ENCODE assay signal across 8 cellular contexts in genomic region chr1:202967684-202968281, GRCh38. TPM values are rescaled to one million over a fixed set of nuclear protein-coding genes. Genes with fewer than 3 reads are reported as not detected.
DNase-seq lines count a peak whose midpoint lies in the region; ATAC-seq and TF ChIP-seq lines count a peak whose summit lies in the region.

No MANE protein-coding gene starts in this region.

- in situ Hi-C loops in mammary epithelial cell (cut with MboI; ENCODE audit: low sequenced_read_pairs in 2 of 2): no loop called here

- TF ChIP-seq CTCF in GM06990 (IDR thresholded peaks at IDR 0.05; ENCODE audit: insufficient read depth, low read length, poor library complexity, severe bottlenecking) (no peak), mammary epithelial cell (conservative IDR thresholded peaks at IDR 0.05 in 1 of 2, IDR thresholded peaks at IDR 0.05 in 1 of 2; ENCODE audit: extremely low read depth in 1 of 2, insufficient read depth in 1 of 2, low read depth in 1 of 2, low read length in 2 of 2) (no peak)

- peaks cover 13% of the 10 kb centered on the region for H3K79me2 ChIP-seq in mammary epithelial cell (ENCODE audit: insufficient read depth, low read length)

- H3K4me3 ChIP-seq in GM06990 (replicated peaks; ENCODE audit: low read depth, low read length) (peak overlapping the region; percentile 65), H7 (ENCODE audit: insufficient read depth, low read depth, low read length) (peak overlapping the region; percentile 57), mammary epithelial cell (replicated peaks in 1 of 3; ENCODE audit: insufficient read depth in 1 of 3, low read depth in 2 of 3, low read length in 3 of 3) (peak overlapping the region; percentile 46 to 54 (median 48)), subcutaneous abdominal adipose tissue (ENCODE audit: low read depth in 1 of 5, low read length in 5 of 5) (peak overlapping the region; percentile 65 to 83 (median 78))

- H3K27ac ChIP-seq in mammary epithelial cell (ENCODE audit: insufficient read depth, low read depth, low read length) (peak overlapping the region; percentile 12), subcutaneous abdominal adipose tissue (ENCODE audit: low read depth, low read length) (no peak overlapping the region)

- H3K36me3 ChIP-seq in GM06990 (ENCODE audit: control insufficient read depth, insufficient read depth, low read length) (peaks cover 1% of the 10 kb centered on the region; the same call in 1 of the 2 replicates), H7 (replicated peaks; ENCODE audit: control insufficient read depth, insufficient read depth, low read length) (no peaks in the 10 kb centered on the region; the same call in 1 of the 2 replicates), mammary epithelial cell (ENCODE audit: insufficient read depth, low read length) (peaks cover 15% of the 10 kb centered on the region), subcutaneous abdominal adipose tissue (ENCODE audit: control insufficient read depth in 5 of 5, insufficient read depth in 5 of 5, low read length in 5 of 5) (peaks cover 9 to 23% (median 21%) of the 10 kb centered on the region in 5 donors)

- H3K9ac ChIP-seq in mammary epithelial cell (ENCODE audit: insufficient read depth, low read length) (peak overlapping the region; percentile 8), subcutaneous abdominal adipose tissue (ENCODE audit: low read length in 5 of 5) (peak overlapping the region; percentile 53 to 86 (median 75))

- dilution Hi-C loops in mammary epithelial cell (cut with HindIII; ENCODE audit: low sequenced_read_pairs): no loop called here

- H3K9me3 ChIP-seq in mammary epithelial cell (replicated peaks; ENCODE audit: insufficient read depth, low read length) (no peaks in the 10 kb centered on the region), subcutaneous abdominal adipose tissue (ENCODE audit: control insufficient read depth in 5 of 5, low read length in 5 of 5) (no peaks in the 10 kb centered on the region)

- intact Hi-C loops in mammary epithelial cell (cut with micrococcal nuclease): no loop called here

- ATAC-seq in left lobe of liver: peak; percentile 53

- peak overlapping the region; percentile 96 for H2AFZ ChIP-seq in mammary epithelial cell (ENCODE audit: low read depth, low read length)

- H3K4me1 ChIP-seq in mammary epithelial cell (ENCODE audit: insufficient read depth, low read length) (peaks cover 31% of the 10 kb centered on the region), subcutaneous abdominal adipose tissue (ENCODE audit: control insufficient read depth in 5 of 5, insufficient read depth in 5 of 5, low read length in 5 of 5) (peaks cover 11 to 34% (median 26%) of the 10 kb centered on the region in 5 donors)

- WGBS in mammary epithelial cell (ENCODE audit: low coverage, missing lambda C conversion rate): 14% methylated on average over 9 of the region's 21 CpGs

- H4K20me1 ChIP-seq in mammary epithelial cell (ENCODE audit: insufficient read depth, low read length): no peaks in the 10 kb centered on the region

- peak overlapping the region; percentile 72 for H3K4me2 ChIP-seq in mammary epithelial cell (ENCODE audit: insufficient read depth, low read depth, low read length)

- H3K27me3 ChIP-seq in GM06990 (replicated peaks; ENCODE audit: control insufficient read depth, insufficient read depth, low read length): no peaks in the 10 kb centered on the region
- H3K27me3 ChIP-seq in H7 (ENCODE audit: control insufficient read depth, insufficient read depth, low read length): peaks cover 11% of the 10 kb centered on the region
- H3K27me3 ChIP-seq in mammary epithelial cell (ENCODE audit: insufficient read depth, low read length): no peaks in the 10 kb centered on the region
- no peaks in the 10 kb centered on the region for H3K27me3 ChIP-seq in subcutaneous abdominal adipose tissue (ENCODE audit: control insufficient read depth in 5 of 5, insufficient read depth in 4 of 5, low read length in 5 of 5)

- CTCF ChIA-PET in mammary epithelial cell (lab: Charles Lee; ENCODE audit: low non-redundant PET): no interaction called here

- DNase-seq in GM06990 (ENCODE audit: extremely low read depth, insufficient read length): no peak
- DNase-seq in H7: peak; percentile 55
- peak; percentile 30 to 41 for DNase-seq in NOMO-1 (lab: John Stamatoyannopoulos, UW; ENCODE audit: unreplicated experiment in 2 of 2)
- DNase-seq in mammary epithelial cell: no peak
- DNase-seq in left lobe of liver (ENCODE audit: low spot score): no peak
- no peak for DNase-seq in amniotic stem cell (lab: John Stamatoyannopoulos, UW)
- no peak for DNase-seq in LoVo (ENCODE audit: low spot score)

- no TSS peak for BruUV-seq in mammary epithelial cell (replicated peaks; lab: Mats Ljungman, UMichigan)

RNA-seq across cellular contexts. Expression of gene CYB5R1, which starts 0.7 kb away (rescaled TPM):
- 22.5 and 22.8 TPM in 2 replicates for total RNA-seq in H7 (2014; rRNA removed; shearing (Covaris generic))
- total RNA-seq in mammary epithelial cell (10 to 100 TPM; 50.7 to 95.2 TPM), left lobe of liver (34.7 TPM)
- polyA plus RNA-seq in mammary epithelial cell: 97.7 TPM
- polyA minus RNA-seq in mammary epithelial cell: 57.0 TPM

RNA-seq across cellular contexts. Expression of gene ADIPOR1, which starts 9.7 kb away (rescaled TPM):
- total RNA-seq in H7 (2014; rRNA removed; shearing (Covaris generic)): 133 and 134 TPM in 2 replicates
- total RNA-seq in mammary epithelial cell: 100 to 1,000 TPM in 1 of 2 donors, 10 to 100 TPM in 1; 98.2 to 157 TPM
- 171 TPM for polyA plus RNA-seq in mammary epithelial cell
- polyA minus RNA-seq in mammary epithelial cell: 196 TPM
- total RNA-seq in left lobe of liver: 58.9 TPM

RNA-seq across cellular contexts. Expression of gene TMEM183A, which starts 39.4 kb away (rescaled TPM):
- total RNA-seq in H7 (2014; rRNA removed; shearing (Covaris generic)): 164 and 193 TPM in 2 replicates
- total RNA-seq in mammary epithelial cell (10 to 100 TPM; 58.1 to 97.4 TPM), left lobe of liver (30.1 TPM)
- polyA plus RNA-seq in mammary epithelial cell: 80.8 TPM
- polyA minus RNA-seq in mammary epithelial cell: 140 TPM

RNA-seq across cellular contexts. Expression of gene KLHL12, which starts 40.7 kb away (rescaled TPM):
- 45.7 and 49.8 TPM in 2 replicates for total RNA-seq in H7 (2014; rRNA removed; shearing (Covaris generic))
- total RNA-seq in mammary epithelial cell: 10 to 100 TPM; 20.8 to 28.3 TPM
- polyA plus RNA-seq in mammary epithelial cell: 15.6 TPM
- polyA minus RNA-seq in mammary epithelial cell: 21.6 TPM
- total RNA-seq in left lobe of liver: 12.3 TPM

RNA-seq across cellular contexts. Expression of gene PPFIA4, which starts 58.5 kb away (rescaled TPM):
- 3.1 and 7.4 TPM in 2 replicates for total RNA-seq in H7 (2014; rRNA removed; shearing (Covaris generic))
- 1 to 10 TPM; 8.2 to 8.3 TPM for total RNA-seq in mammary epithelial cell
- polyA plus RNA-seq in mammary epithelial cell: 4.7 TPM
- 7.1 TPM for polyA minus RNA-seq in mammary epithelial cell
- 0.78 TPM for total RNA-seq in left lobe of liver

Comparison
In these comparisons a context has a peak if more than half of its experiments do, and no peak if none do; other contexts are left out.
1. DNase-seq: peak in H7 (single experiment) and NOMO-1 (2 of 2); none in GM06990 (single experiment), mammary epithelial cell (single experiment), left lobe of liver (single experiment), amniotic stem cell (single experiment) and LoVo (single experiment).
2. Peak in every context shown above with its lines, with median percentiles within 50 percentile points of each other: H3K4me3 ChIP-seq.